ENCODE assay signal across 24 cellular contexts in the genomic region with DNA sequence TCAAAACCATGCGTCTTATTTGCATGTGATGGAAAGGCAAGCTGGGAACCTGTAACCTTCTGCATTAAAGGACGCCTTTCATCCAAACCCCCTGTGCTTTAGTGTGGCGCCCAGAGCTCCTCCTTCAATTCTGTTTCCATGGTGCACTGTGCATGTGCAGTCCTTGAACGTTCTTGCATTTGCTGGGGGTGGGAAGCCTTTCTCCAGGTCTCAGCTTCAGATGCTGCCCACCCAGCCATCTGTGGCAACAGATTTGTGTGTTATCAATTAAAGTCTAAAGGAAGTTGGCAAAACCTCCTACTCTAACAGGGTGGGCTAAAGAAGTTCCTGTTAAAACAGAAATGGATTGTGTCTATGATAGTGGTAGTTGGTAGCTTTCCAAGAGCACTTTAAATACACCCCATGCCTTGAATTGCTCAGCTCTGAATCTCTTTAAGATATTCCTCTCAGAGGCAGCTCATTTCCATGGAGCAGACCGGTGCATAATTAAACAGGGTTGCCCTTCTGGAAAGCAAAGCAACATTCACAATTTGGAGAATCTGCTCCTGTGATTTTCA.
"Had no signal": no experiment of that assay in that cellular context is flagged by ENCODE, and none has a peak within 500 bp of the region (broad histone marks: within the 10 kb centered on the region; RNA-seq: fewer than 3 reads in every experiment).

No MANE protein-coding gene starts in this region.

- H3K9me3 Mint-ChIP-seq: T-cell had no signal

- H3K27ac Mint-ChIP-seq: T-cell had no signal

- H3K36me3 Mint-ChIP-seq: T-cell had no signal

- H3K27me3 Mint-ChIP-seq: T-cell had no signal

- H3K27ac ChIP-seq: RWPE1 had no signal

- DNase-seq: IMR-90; Karpas-422; KG1; MG63; NCI-H1092; NCI-H1105 treated with DMSO at 0.1 percent for 48 hours; NCI-H1417 treated with DMSO at 0.1 percent for 48 hours; NCI-H1694; NCI-H187 treated with DMSO at 0.1 percent for 48 hours; NCI-H2029 treated with DMSO at 0.1 percent for 48 hours; NCI-H2171; NCI-H226; NCI-H510A; NCI-H524 treated with DMSO at 0.1 percent for 48 hours; NCI-H748 treated with DMSO at 0.1 percent for 48 hours; NK-92 treated with Interleukin-12 subunit alpha and Interleukin-12 subunit beta, amount 100 ng/mL, for 24 hours; PC-3; SHP77; SK-N-SH; SW 1271; T-cell had no signal

- ATAC-seq: HepG2, Panc1, PC-3, T-cell had no signal

- H3K4me3 Mint-ChIP-seq: T-cell had no signal
